ENCODE assay signal across 11 cellular contexts in genomic region chr5:113043491-113043931, GRCh38.
DNase-seq lines count a peak whose midpoint lies in the region; ATAC-seq, FAIRE-seq and TF ChIP-seq lines count a peak whose summit lies in the region.
"Had no signal": no experiment of that assay in that cellular context is flagged by ENCODE, and none has a peak within 500 bp of the region (broad histone marks: within the 10 kb centered on the region; RNA-seq: fewer than 3 reads in every experiment).

No MANE protein-coding gene starts in this region.

- H3K9ac ChIP-seq in neuronal stem cell (ENCODE audit: low read depth, low read length, poor library complexity): no peak overlapping the region

- no CpG with 5 or more reads among the region's 16 CpGs for WGBS in neuronal stem cell (ENCODE audit: extremely low coverage in 2 of 2, insufficient read length in 2 of 2, insufficient replicate concordance in 1 of 2), 2 donors

- no peak overlapping the region for H4K8ac ChIP-seq in neuronal stem cell (ENCODE audit: low read depth, low read length)

- H3K4me2 ChIP-seq in neuronal stem cell (ENCODE audit: insufficient read depth, low read length, poor library complexity, severe bottlenecking): no peak overlapping the region

- H2AK5ac ChIP-seq in neuronal stem cell (ENCODE audit: low read depth, low read length): peak overlapping the region; percentile 39

- intact Hi-C loops in posterior vena cava (cut with DNase I): no loop called here

- no peak overlapping the region for H3K27ac ChIP-seq in neuronal stem cell (replicated peaks; ENCODE audit: low read length)
- H3K27ac ChIP-seq in effector memory CD4-positive, alpha-beta T cell (ENCODE audit: insufficient read depth, low read length, poor library complexity, severe bottlenecking): no peak overlapping the region

- DNase-seq in D721Med (ENCODE audit: insufficient read length, low spot score): peak; percentile 39
- peak; percentile 91 for DNase-seq in NCI-H1694 treated with DMSO at 0.1 percent for 48 hours (lab: John Stamatoyannopoulos, UW)
- DNase-seq in ecto neural progenitor cell (ENCODE audit: low spot score): peak; percentile 73
- no peak for DNase-seq in neuronal stem cell (ENCODE audit: low spot score)
- DNase-seq in LoVo (ENCODE audit: low spot score): no peak
- DNase-seq in effector memory CD4-positive, alpha-beta T cell: no peak
- DNase-seq in posterior vena cava (ENCODE audit: low spot score): no peak
- DNase-seq: mesendoderm, NCI-H187 treated with DMSO at 0.1 percent for 48 hours had no signal

- H3K4me1 ChIP-seq in neuronal stem cell (ENCODE audit: control insufficient read depth in 2 of 2, insufficient read depth in 1 of 2, low read depth in 1 of 2, low read length in 2 of 2): peaks cover 0 to 2% of the 10 kb centered on the region in 2 donors
- no peaks in the 10 kb centered on the region for H3K4me1 ChIP-seq in effector memory CD4-positive, alpha-beta T cell (ENCODE audit: control insufficient read depth, insufficient read depth, low read length, poor library complexity, severe bottlenecking)

- no peak overlapping the region for H2BK5ac ChIP-seq in neuronal stem cell (ENCODE audit: low read length)

- H3K4ac ChIP-seq in neuronal stem cell (ENCODE audit: low read length): no peak overlapping the region

- TF ChIP-seq CTCF in D721Med (IDR thresholded peaks at IDR 0.05; ENCODE audit: insufficient read depth, missing control alignments): peak; percentile 17

- no peak overlapping the region for H2AFZ ChIP-seq in neuronal stem cell (ENCODE audit: low read length)

- no peaks in the 10 kb centered on the region for H3K79me1 ChIP-seq in neuronal stem cell (ENCODE audit: low read depth, low read length)

- peaks cover 0 to 18% of the 10 kb centered on the region in 2 donors for H3K36me3 ChIP-seq in neuronal stem cell (replicated peaks in 1 of 2; ENCODE audit: control insufficient read depth in 2 of 2, insufficient read depth in 2 of 2, low read length in 2 of 2)
- H3K36me3 ChIP-seq in effector memory CD4-positive, alpha-beta T cell (ENCODE audit: control insufficient read depth, insufficient read depth, low read length): no peaks in the 10 kb centered on the region

- H2BK15ac ChIP-seq in neuronal stem cell (ENCODE audit: low read length): no peak overlapping the region

- no peak for FAIRE-seq in D721Med (lab: Jason Lieb, UNC)
- FAIRE-seq: astrocyte had no signal

- H2BK12ac ChIP-seq in neuronal stem cell (ENCODE audit: low read length): no peak overlapping the region

- no peak for ATAC-seq in activated CD4-positive, CD25-positive, alpha-beta regulatory T cell treated with anti-CD3 and anti-CD28 coated beads, Interleukin-2, amount 50 U/mL, for 24 hours

- no peak overlapping the region for H3K14ac ChIP-seq in neuronal stem cell (ENCODE audit: low read length)

- H3K27me3 ChIP-seq in neuronal stem cell (ENCODE audit: control insufficient read depth in 3 of 3, insufficient read depth in 3 of 3, low read depth in 1 of 3, low read length in 3 of 3): no peaks in the 10 kb centered on the region
- no peaks in the 10 kb centered on the region for H3K27me3 ChIP-seq in effector memory CD4-positive, alpha-beta T cell (replicated peaks; ENCODE audit: control insufficient read depth, insufficient read depth, low read length, poor library complexity, severe bottlenecking)

- no peaks in the 10 kb centered on the region for H3K9me3 ChIP-seq in neuronal stem cell (replicated peaks in 1 of 2; ENCODE audit: control insufficient read depth in 2 of 2, insufficient read depth in 1 of 2, low read depth in 1 of 2, low read length in 2 of 2)
- H3K9me3 ChIP-seq in effector memory CD4-positive, alpha-beta T cell (ENCODE audit: control insufficient read depth, low read length): no peaks in the 10 kb centered on the region

- no peak overlapping the region for H4K91ac ChIP-seq in neuronal stem cell (ENCODE audit: low read depth, low read length, poor library complexity)

- H3K23ac ChIP-seq in neuronal stem cell (ENCODE audit: low read depth, low read length, poor library complexity): peak overlapping the region; percentile 12

- H3K4me3 ChIP-seq in neuronal stem cell (ENCODE audit: low read length in 2 of 2): no peak overlapping the region
- no peak overlapping the region for H3K4me3 ChIP-seq in effector memory CD4-positive, alpha-beta T cell (ENCODE audit: insufficient read depth, low read depth, low read length, poor library complexity, severe bottlenecking)

- peak overlapping the region; percentile 62 for H3K18ac ChIP-seq in neuronal stem cell (ENCODE audit: low read length)

- no peak overlapping the region for H2BK120ac ChIP-seq in neuronal stem cell (ENCODE audit: low read depth, low read length)

Comparison
In these comparisons a context has a peak if more than half of its experiments do, and no peak if none do; other contexts are left out.
1. DNase-seq: peak in D721Med (single experiment), NCI-H1694 treated with DMSO at 0.1 percent for 48 hours (single experiment) and ecto neural progenitor cell (single experiment); none in neuronal stem cell (single experiment), LoVo (single experiment), effector memory CD4-positive, alpha-beta T cell (0 of 3) and posterior vena cava (single experiment).